19 cellular contexts compared by ENCODE assay signal in genomic region chr12:48446372-48446771, GRCh38. TPM values are rescaled to one million over a fixed set of nuclear protein-coding genes. Genes with fewer than 3 reads are reported as not detected.
DNase-seq lines count a peak whose midpoint lies in the region; ATAC-seq and TF ChIP-seq lines count a peak whose summit lies in the region.
"Had no signal": no experiment of that assay in that cellular context is flagged by ENCODE, and none has a peak within 500 bp of the region (broad histone marks: within the 10 kb centered on the region; RNA-seq: fewer than 3 reads in every experiment).

No MANE protein-coding gene starts in this region.

- H3K27me3 Mint-ChIP-seq in endothelial cell (ENCODE audit: unreplicated experiment): peaks cover 2% of the 10 kb centered on the region
- no peaks in the 10 kb centered on the region for H3K27me3 Mint-ChIP-seq in activated CD4-positive, alpha-beta memory T cell treated with anti-CD3 and anti-CD28 coated beads for 36 hours

- no peaks in the 10 kb centered on the region for H3K36me3 ChIP-seq in lower lobe of right lung

- H3K4me3 Mint-ChIP-seq in endothelial cell (ENCODE audit: unreplicated experiment): no peak overlapping the region
- no peak overlapping the region for H3K4me3 Mint-ChIP-seq in activated CD4-positive, alpha-beta memory T cell treated with anti-CD3 and anti-CD28 coated beads for 36 hours

- no peaks in the 10 kb centered on the region for H3K4me1 ChIP-seq in lower lobe of right lung
- H3K4me1 ChIP-seq: foreskin keratinocyte had no signal

- CTCF ChIA-PET in activated CD4-positive, alpha-beta memory T cell treated with anti-CD3 and anti-CD28 coated beads for 36 hours (lab: Charles Lee): interaction anchor here (0.9 to 1.6 kb wide), 2 partner anchors 9 to 97 kb away, joined by 3 to 4 read pairs; no protein-coding TSS in a partner anchor

- POLR2A ChIA-PET in activated CD4-positive, alpha-beta memory T cell treated with anti-CD3 and anti-CD28 coated beads for 36 hours (lab: Charles Lee): no interaction called here

- H3K36me3 Mint-ChIP-seq in endothelial cell (ENCODE audit: low read depth, unreplicated experiment): peaks cover 13% of the 10 kb centered on the region
- H3K36me3 Mint-ChIP-seq in activated CD4-positive, alpha-beta memory T cell treated with anti-CD3 and anti-CD28 coated beads for 36 hours: peaks cover 7% of the 10 kb centered on the region

- TF ChIP-seq CTCF in endothelial cell (IDR thresholded peaks at IDR 0.05; ENCODE audit: unreplicated experiment): no peak
- no peak for TF ChIP-seq CTCF in retinal pigment epithelial cell (conservative IDR thresholded peaks at IDR 0.05; ENCODE audit: low read depth, low read length)
- TF ChIP-seq CTCF in lower lobe of right lung (IDR thresholded peaks at IDR 0.05): no peak

- H3K9me3 ChIP-seq in lower lobe of right lung: no peaks in the 10 kb centered on the region

- H3K4me3 ChIP-seq in retinal pigment epithelial cell (ENCODE audit: low read length) (no peak overlapping the region), lower lobe of right lung (no peak overlapping the region)
- H3K4me3 ChIP-seq: K562, skin epidermis had no signal

- intact Hi-C loops in left cardiac atrium (cut with DNase I): no loop called here
- intact Hi-C loops in cardiac septum (cut with DNase I): loop anchor here (10.0 kb wide), 1 partner anchor 252 kb away; no protein-coding TSS in a partner anchor
- intact Hi-C loops in activated CD4-positive, alpha-beta memory T cell treated with anti-CD3 and anti-CD28 coated beads for 36 hours (cut with micrococcal nuclease): no loop called here
- intact Hi-C loops in lower lobe of right lung (cut with DNase I): no loop called here

- ATAC-seq in left cardiac atrium: peak; percentile 22 to 50
- ATAC-seq in lower lobe of right lung: no peak
- ATAC-seq: foreskin keratinocyte, K562 had no signal

- H3K9me3 Mint-ChIP-seq in endothelial cell (ENCODE audit: unreplicated experiment): peaks cover 6% of the 10 kb centered on the region
- peaks cover 8% of the 10 kb centered on the region for H3K9me3 Mint-ChIP-seq in activated CD4-positive, alpha-beta memory T cell treated with anti-CD3 and anti-CD28 coated beads for 36 hours

- no peaks in the 10 kb centered on the region for H3K27me3 ChIP-seq in lower lobe of right lung (ENCODE audit: low read depth)

- H3K27ac ChIP-seq in lower lobe of right lung: no peak overlapping the region
- H3K27ac ChIP-seq: foreskin keratinocyte, skin epidermis had no signal

- peaks cover 33% of the 10 kb centered on the region for H3K4me1 Mint-ChIP-seq in endothelial cell (ENCODE audit: unreplicated experiment)
- peaks cover 8% of the 10 kb centered on the region for H3K4me1 Mint-ChIP-seq in activated CD4-positive, alpha-beta memory T cell treated with anti-CD3 and anti-CD28 coated beads for 36 hours (ENCODE audit: low read depth)

- DNase-seq in left cardiac atrium: no peak
- DNase-seq in cardiac septum (ENCODE audit: low spot score): no peak
- DNase-seq in MV-4-11 (lab: John Stamatoyannopoulos, UW): peak; percentile 19
- no peak for DNase-seq in endothelial cell (ENCODE audit: low spot score)
- peak; percentile 55 for DNase-seq in retinal pigment epithelial cell (ENCODE audit: low read depth)
- no peak for DNase-seq in occipital lobe (lab: John Stamatoyannopoulos, UW)
- no peak for DNase-seq in activated CD4-positive, alpha-beta memory T cell treated with anti-CD3 and anti-CD28 coated beads for 36 hours
- DNase-seq in lower lobe of right lung: no peak
- DNase-seq: activated effector memory CD4-positive, alpha-beta T cell treated with Interleukin-2 at 50 U/mL for 16 hours; aorta; NCI-H1092; nucleus accumbens; stimulated activated CD8-positive, alpha-beta memory T cell treated with anti-CD3 and anti-CD28 coated beads, Interleukin-4, amount 100 ng/mL, for 48 hours; T1000 had no signal

- H3K27ac Mint-ChIP-seq in endothelial cell (ENCODE audit: unreplicated experiment): peak overlapping the region; percentile 81
- H3K27ac Mint-ChIP-seq in activated CD4-positive, alpha-beta memory T cell treated with anti-CD3 and anti-CD28 coated beads for 36 hours: no peak overlapping the region

RNA-seq across cellular contexts. Expression of gene ANP32D, which starts 26.0 kb away (rescaled TPM):
- not detected for total RNA-seq in left cardiac atrium
- not detected for total RNA-seq in cardiac septum
- not detected for total RNA-seq in endothelial cell (ENCODE audit: unreplicated experiment)
- total RNA-seq in occipital lobe: 0.31 TPM
- total RNA-seq in activated CD4-positive, alpha-beta memory T cell treated with anti-CD3 and anti-CD28 coated beads for 36 hours: not detected
- not detected for total RNA-seq in lower lobe of right lung
- total RNA-seq: aorta, cerebellum, foreskin keratinocyte, K562, mononuclear cell had no signal

RNA-seq across cellular contexts. Expression of gene C12orf54, which starts 35.9 kb away (rescaled TPM):
- total RNA-seq in left cardiac atrium: not detected
- total RNA-seq in cardiac septum: not detected
- total RNA-seq in endothelial cell (ENCODE audit: unreplicated experiment): not detected
- not detected for total RNA-seq in occipital lobe
- not detected for total RNA-seq in activated CD4-positive, alpha-beta memory T cell treated with anti-CD3 and anti-CD28 coated beads for 36 hours
- 0.53 TPM for total RNA-seq in lower lobe of right lung
- total RNA-seq: cerebellum, K562, mononuclear cell had no signal

Comparison
In these comparisons a context has a peak if more than half of its experiments do, and no peak if none do; other contexts are left out.
1. ATAC-seq: peak in left cardiac atrium (2 of 2); none in lower lobe of right lung (0 of 2).
2. DNase-seq: peak in MV-4-11 (single experiment) and retinal pigment epithelial cell (single experiment); none in left cardiac atrium (single experiment), cardiac septum (single experiment), endothelial cell (single experiment), occipital lobe (single experiment), activated CD4-positive, alpha-beta memory T cell treated with anti-CD3 and anti-CD28 coated beads for 36 hours (single experiment) and lower lobe of right lung (single experiment).